In the genomic region with DNA sequence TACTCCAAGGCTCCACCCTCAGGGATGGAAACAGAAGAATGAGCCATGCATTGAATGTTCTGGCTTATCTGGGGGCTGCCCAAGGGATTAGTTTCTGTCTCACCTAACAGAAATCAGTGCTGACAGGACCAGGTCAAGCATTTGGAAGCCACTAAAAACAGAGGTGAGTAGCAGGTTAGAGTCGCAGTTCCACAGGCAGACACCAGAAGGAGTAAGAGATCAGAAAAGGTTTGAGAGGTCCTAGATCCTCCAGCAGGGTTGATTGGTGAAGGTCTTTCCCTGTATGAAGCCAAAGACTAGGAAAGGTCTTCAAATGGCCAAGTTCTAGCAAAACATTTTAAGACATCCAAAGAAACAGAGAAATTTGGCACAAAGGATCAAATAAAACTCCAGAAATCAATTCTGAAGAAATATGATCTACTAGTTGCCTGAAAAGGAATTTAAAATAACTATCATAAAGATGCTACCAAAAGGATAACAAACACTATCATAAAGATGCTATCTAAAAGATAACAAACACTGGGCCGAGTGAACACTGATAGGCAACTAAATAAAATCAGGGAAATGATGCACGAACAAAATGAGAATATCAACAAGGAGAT, we compare ENCODE assay signal across 8 cellular contexts. TPM values are rescaled to one million over a fixed set of nuclear protein-coding genes. Genes with fewer than 3 reads are reported as not detected.
DNase-seq lines count a peak whose midpoint lies in the region; ATAC-seq, FAIRE-seq and TF ChIP-seq lines count a peak whose summit lies in the region.

No MANE protein-coding gene starts in this region.

- no TSS peak for BruUV-seq in GM12878 (replicated peaks; lab: Mats Ljungman, UMichigan)

- H3K9me3 ChIP-seq in Loucy (ENCODE audit: insufficient read depth, low read depth, low read length) (peaks cover 12% of the 10 kb centered on the region), SK-N-SH (peaks cover 7% of the 10 kb centered on the region; the same call in 1 of the 2 replicates), GM12878 (replicated peaks; ENCODE audit: control insufficient read depth, insufficient read depth, low read length) (peaks cover 8% of the 10 kb centered on the region; the same call in 2 of the 3 replicates), testis (no peaks in the 10 kb centered on the region)

- WGBS in SK-N-SH (ENCODE audit: low lambda C conversion rate) = 3% methylated on average over 3 of the region's 3 CpGs
- 45% methylated on average over 3 of the region's 3 CpGs for WGBS in GM12878 (ENCODE audit: insufficient coverage, insufficient replicate concordance, low lambda C conversion rate, missing lambda C conversion rate)
- 45 to 53% methylated on average over 3 of the region's 3 CpGs for WGBS in testis, 2 donors

- RAD21 ChIA-PET in GM12878 (lab: Charles Lee; ENCODE audit: unreplicated experiment) = interaction anchor here (0.9 to 4.1 kb wide), 11 partner anchors 19 to 196 kb away, joined by 3 to 58 read pairs (median 6); a partner anchor contains a TSS

- TF ChIP-seq EP300 in SK-N-SH (IDR thresholded peaks at IDR 0.05; ENCODE audit: borderline replicate concordance in 1 of 2, low read depth in 1 of 2, low read length in 1 of 2) = no peak
- TF ChIP-seq EP300 in GM12878 (IDR thresholded peaks at IDR 0.05; ENCODE audit: borderline replicate concordance in 1 of 2, control insufficient read depth in 1 of 2, low read depth in 2 of 2, low read length in 2 of 2) = no peak

- H3K79me2 ChIP-seq in Loucy (ENCODE audit: insufficient read depth, low read length) (no peaks in the 10 kb centered on the region), SK-N-SH (ENCODE audit: insufficient read depth) (no peaks in the 10 kb centered on the region), GM12878 (ENCODE audit: control insufficient read depth, insufficient read depth, low read length) (no peaks in the 10 kb centered on the region)

- H3K27ac ChIP-seq in SK-N-SH (ENCODE audit: low read depth in 2 of 2, low read length in 1 of 2) = no peak overlapping the region
- H3K27ac ChIP-seq in GM12878 (ENCODE audit: control insufficient read depth, insufficient read depth) = no peak overlapping the region
- no peak overlapping the region for H3K27ac ChIP-seq in testis

- SMC1A ChIA-PET in GM12878 (lab: Charles Lee; ENCODE audit: uncharacterized antibody, unreplicated experiment) = interaction anchor here (0.6 to 8.2 kb wide), 26 partner anchors 8 to 256 kb away, joined by 3 to 135 read pairs (median 5); a partner anchor contains a TSS

- CTCF ChIA-PET in SK-N-SH (lab: Yijun Ruan, JAX) = interaction anchor here (0.9 to 3.9 kb wide), 10 partner anchors 9 to 199 kb away, joined by 3 to 39 read pairs (median 6); a partner anchor contains a TSS
- CTCF ChIA-PET in GM12878 (lab: Yijun Ruan, JAX) = interaction anchor here (0.6 to 7.7 kb wide), 20 partner anchors 14 to 350 kb away, joined by 3 to 138 read pairs (median 4); a partner anchor contains a TSS

- no peak for DNase-seq in GM06990 (ENCODE audit: extremely low read depth, insufficient read length)
- peak; percentile 56 for DNase-seq in SK-N-SH
- no peak for DNase-seq in GM12878 (ENCODE audit: low read depth, low spot score)
- peak; percentile 56 for DNase-seq in left lobe of liver (ENCODE audit: low spot score)
- DNase-seq in testis = peak; percentile 47
- no peak for DNase-seq in cortex of kidney (lab: John Stamatoyannopoulos, UW)
- no peak for DNase-seq in inferior parietal cortex (ENCODE audit: extremely low spot score)

- POLR2A ChIA-PET in SK-N-SH (lab: Yijun Ruan, JAX) (no interaction called here), GM12878 (lab: Charles Lee) (interaction anchor here (0.9 kb wide), 1 partner anchor 20 kb away, joined by 5 read pairs; a partner anchor contains a TSS)

- H3K4me3 ChIP-seq in GM06990 (replicated peaks; ENCODE audit: low read depth, low read length) (no peak overlapping the region), Loucy (ENCODE audit: low read length, poor library complexity, severe bottlenecking) (no peak overlapping the region), SK-N-SH (ENCODE audit: low read depth in 2 of 2, low read length in 1 of 2) (no peak overlapping the region), GM12878 (no peak overlapping the region), testis (no peak overlapping the region)

- H3K4me2 ChIP-seq in Loucy (ENCODE audit: low read depth, low read length, poor library complexity, severe bottlenecking) (no peak overlapping the region), SK-N-SH (no peak overlapping the region), GM12878 (ENCODE audit: control insufficient read depth, insufficient read depth) (no peak overlapping the region)

- ATAC-seq in GM12878 (peak; percentile 93), left lobe of liver (peak; percentile 99)

- no peaks in the 10 kb centered on the region for H3F3A ChIP-seq in Loucy (ENCODE audit: low read depth)
- H3F3A ChIP-seq in SK-N-SH (replicated peaks; ENCODE audit: insufficient read depth) = no peaks in the 10 kb centered on the region

- FAIRE-seq in GM12878 (lab: Jason Lieb, UNC) = peak; percentile 88

- H3K36me3 ChIP-seq in GM06990 (ENCODE audit: control insufficient read depth, insufficient read depth, low read length) = peaks cover 3% of the 10 kb centered on the region
- no peaks in the 10 kb centered on the region for H3K36me3 ChIP-seq in Loucy (ENCODE audit: insufficient read depth, low read length)
- H3K36me3 ChIP-seq in SK-N-SH (replicated peaks in 1 of 2; ENCODE audit: control insufficient read depth in 1 of 2, insufficient read depth in 2 of 2, low read length in 1 of 2) = no peaks in the 10 kb centered on the region
- H3K36me3 ChIP-seq in GM12878 (ENCODE audit: control insufficient read depth in 2 of 2, insufficient read depth in 2 of 2, low read length in 1 of 2) = peaks cover 0 to 2% of the 10 kb centered on the region in 2 experiments; a peak in 1 of 4 replicates
- H3K36me3 ChIP-seq in testis (ENCODE audit: low read depth, missing control alignments) = no peaks in the 10 kb centered on the region

- H2AFZ ChIP-seq in Loucy (ENCODE audit: low read length) (no peak overlapping the region), SK-N-SH (ENCODE audit: low read depth) (no peak overlapping the region), GM12878 (ENCODE audit: control insufficient read depth, low read depth, low read length) (no peak overlapping the region)

- intact Hi-C loops in GM12878 (cut with micrococcal nuclease; ENCODE audit: unreplicated experiment) = loop anchor here (1.0 to 10.0 kb wide), 3 partner anchors 92 to 353 kb away; no protein-coding TSS in a partner anchor
- intact Hi-C loops in testis (cut with DNase I; ENCODE audit: low total_unique reads) = no loop called here

- in situ Hi-C loops in GM12878 (cut with MboI) = loop anchor here (5.0 kb wide), 2 partner anchors 90 to 195 kb away; no protein-coding TSS in a partner anchor

- H3K9ac ChIP-seq in Loucy (ENCODE audit: low read depth, low read length, poor library complexity, severe bottlenecking) (no peak overlapping the region), SK-N-SH (no peak overlapping the region), GM12878 (ENCODE audit: control insufficient read depth, insufficient read depth, low read length) (no peak overlapping the region)

- H3K4me1 ChIP-seq in Loucy (ENCODE audit: insufficient read depth, low read length, poor library complexity, severe bottlenecking) (no peaks in the 10 kb centered on the region), SK-N-SH (ENCODE audit: control insufficient read depth in 1 of 2, insufficient read depth in 2 of 2, low read depth in 1 of 2, low read length in 1 of 2) (no peaks in the 10 kb centered on the region), GM12878 (ENCODE audit: control insufficient read depth, insufficient read depth, low read length) (no peaks in the 10 kb centered on the region), testis (no peaks in the 10 kb centered on the region)

- H3K9me2 ChIP-seq in Loucy (replicated peaks; ENCODE audit: low read depth, low read length) (no peaks in the 10 kb centered on the region), SK-N-SH (no peaks in the 10 kb centered on the region)

- TF ChIP-seq CTCF in GM06990 (IDR thresholded peaks at IDR 0.05; ENCODE audit: insufficient read depth, low read length, poor library complexity, severe bottlenecking) (peak; percentile 89), Loucy (conservative IDR thresholded peaks at IDR 0.05; ENCODE audit: low read length) (peak; percentile 91), SK-N-SH (IDR thresholded peaks at IDR 0.05) (peak; percentile 62), GM12878 (IDR thresholded peaks at IDR 0.05 in 2 of 3, conservative IDR thresholded peaks at IDR 0.05 in 1 of 3; ENCODE audit: control insufficient read depth in 2 of 3, extremely low read depth in 1 of 3, insufficient read depth in 1 of 3, low read depth in 3 of 3, low read length in 3 of 3) (peak; percentile 87 to 91 (median 90)), testis (IDR thresholded peaks at IDR 0.05) (peak; percentile 26 to 55 (median 43))

- TF ChIP-seq RAD21 in SK-N-SH (IDR thresholded peaks at IDR 0.05; ENCODE audit: low read length) (peak; percentile 84), GM12878 (IDR thresholded peaks at IDR 0.05; ENCODE audit: insufficient read depth, low read depth, low read length) (peak; percentile 97)

- H4K20me1 ChIP-seq in Loucy (ENCODE audit: insufficient read depth, low read length, poor library complexity, severe bottlenecking) (no peaks in the 10 kb centered on the region), SK-N-SH (ENCODE audit: insufficient read depth) (no peaks in the 10 kb centered on the region), GM12878 (ENCODE audit: control insufficient read depth, insufficient read depth) (no peaks in the 10 kb centered on the region)

- TF ChIP-seq POLR2A in GM12878 (IDR thresholded peaks at IDR 0.05; ENCODE audit: low read depth, low read length) (no peak), testis (IDR thresholded peaks at IDR 0.05) (no peak)

- H3K27me3 ChIP-seq in GM06990 (replicated peaks; ENCODE audit: control insufficient read depth, insufficient read depth, low read length) (no peaks in the 10 kb centered on the region), Loucy (ENCODE audit: insufficient read depth, low read length, poor library complexity, severe bottlenecking) (peaks cover 3% of the 10 kb centered on the region), SK-N-SH (ENCODE audit: insufficient read depth) (no peaks in the 10 kb centered on the region), GM12878 (replicated peaks in 1 of 2; ENCODE audit: control insufficient read depth in 2 of 2, insufficient read depth in 2 of 2, low read length in 1 of 2) (no peaks in the 10 kb centered on the region), testis (no peaks in the 10 kb centered on the region)

RNA-seq across cellular contexts. Expression of a gene that starts 19.5 kb away (rescaled TPM):
- 0.29 and 0.33 TPM in 2 replicates for polyA plus RNA-seq in SK-N-SH (2012; rRNA removed)
- polyA plus RNA-seq in SK-N-SH (2012; cell fraction: cytosol; rRNA removed) = 0.33 and 0.58 TPM in 2 replicates
- polyA plus RNA-seq in SK-N-SH (2012; cell fraction: nucleus; rRNA removed) = 0.19 and 0.25 TPM in 2 replicates
- 8.1 and 9.1 TPM in 2 replicates for total RNA-seq in GM12878 (2013; cell fraction: nucleolus; rRNA removed)
- 7.4 and 8.2 TPM in 2 replicates for total RNA-seq in GM12878 (2014; rRNA removed)
- total RNA-seq in GM12878 (2014; rRNA removed; fragmentation: Illumina TruSeq; extraction: Trizol) = 7.6 TPM in 2 replicates
- total RNA-seq in GM12878 (2021) = 10.4 and 10.5 TPM in 2 replicates
- 4.6 TPM for polyA plus RNA-seq in GM12878 (2011; ENCODE audit: low read depth)
- 14.9 and 15.8 TPM in 2 replicates for polyA plus RNA-seq in GM12878 (2011; rRNA removed)
- 14.2 and 15.3 TPM in 2 replicates for polyA plus RNA-seq in GM12878 (2011; cell fraction: cytosol; rRNA removed)
- polyA plus RNA-seq in GM12878 (2011; cell fraction: nucleus; rRNA removed) = 8.1 and 8.8 TPM in 2 replicates
- 6.8 and 9.1 TPM in 2 replicates for polyA plus RNA-seq in GM12878 (2012)
- polyA plus RNA-seq in GM12878 (2014; fragmentation: Illumina TruSeq; extraction: Trizol) = 10.2 and 10.3 TPM in 2 replicates
- 1 to 10 TPM; 2.2 to 2.3 TPM for polyA plus RNA-seq in GM12878 (2014; fragmentation: Nextera tagmentation; extraction: Ambion mirVana)
- 8.0 and 8.6 TPM in 2 replicates for polyA plus RNA-seq in GM12878 (2014; rRNA removed)
- polyA plus RNA-seq in GM12878 (2016; fragmentation: Nextera tagmentation; extraction: Ambion mirVana) = 1 to 10 TPM in 1 of 2 experiments, under 1 TPM in 1; 0.87 to 2.6 TPM
- 16.4 and 18.6 TPM in 2 replicates for polyA minus RNA-seq in GM12878 (2011; rRNA and poly(A)+ RNA removed)
- 4.9 and 7.1 TPM in 2 replicates for polyA minus RNA-seq in GM12878 (2011; cell fraction: cytosol; rRNA and poly(A)+ RNA removed)
- polyA minus RNA-seq in GM12878 (2011; cell fraction: nucleus; rRNA and poly(A)+ RNA removed) = 4.0 and 7.4 TPM in 2 replicates
- total RNA-seq in left lobe of liver = 0.23 TPM
- 1 to 10 TPM; 2.4 TPM for total RNA-seq in testis
- polyA plus RNA-seq in testis (ENCODE audit: insufficient read depth, low read depth, low replicate concordance) = 1.5 TPM

RNA-seq across cellular contexts. Expression of a gene that starts 21.8 kb away (rescaled TPM):
- polyA plus RNA-seq in SK-N-SH (2012; rRNA removed) (24.2 and 31.1 TPM in 2 replicates), GM12878 (2011; rRNA removed) (74.9 and 97.8 TPM in 2 replicates), GM12878 (2014; fragmentation: Illumina TruSeq; extraction: Trizol) (64.0 and 68.8 TPM in 2 replicates), GM12878 (2014; fragmentation: Nextera tagmentation; extraction: Ambion mirVana) (10 to 100 TPM; 36.6 to 40.0 TPM), GM12878 (2014; rRNA removed) (30.5 and 43.2 TPM in 2 replicates), GM12878 (2016; fragmentation: Nextera tagmentation; extraction: Ambion mirVana) (10 to 100 TPM; 51.4 to 55.8 TPM), testis (ENCODE audit: insufficient read depth, low read depth, low replicate concordance) (24.8 TPM)
- polyA plus RNA-seq in SK-N-SH (2012; cell fraction: cytosol; rRNA removed) = 34.3 and 46.5 TPM in 2 replicates
- 19.1 and 33.8 TPM in 2 replicates for polyA plus RNA-seq in SK-N-SH (2012; cell fraction: nucleus; rRNA removed)
- total RNA-seq in GM12878 (2013; cell fraction: nucleolus; rRNA removed) = 195 and 208 TPM in 2 replicates
- total RNA-seq in GM12878 (2014; rRNA removed) (29.2 and 33.1 TPM in 2 replicates), GM12878 (2014; rRNA removed; fragmentation: Illumina TruSeq; extraction: Trizol) (48.0 and 49.2 TPM in 2 replicates), GM12878 (2021) (30.2 and 33.5 TPM in 2 replicates), left lobe of liver (10.2 TPM), testis (10 to 100 TPM; 60.6 to 63.0 TPM)
- 59.5 TPM for polyA plus RNA-seq in GM12878 (2011; ENCODE audit: low read depth)
- 32.1 and 46.9 TPM in 2 replicates for polyA plus RNA-seq in GM12878 (2011; cell fraction: cytosol; rRNA removed)
- 23.3 and 24.2 TPM in 2 replicates for polyA plus RNA-seq in GM12878 (2011; cell fraction: nucleus; rRNA removed)
- polyA plus RNA-seq in GM12878 (2012) = 40.3 and 59.5 TPM in 2 replicates
- polyA minus RNA-seq in GM12878 (2011; rRNA and poly(A)+ RNA removed) = 54.1 and 74.5 TPM in 2 replicates
- polyA minus RNA-seq in GM12878 (2011; cell fraction: cytosol; rRNA and poly(A)+ RNA removed) = 11.1 and 13.7 TPM in 2 replicates
- polyA minus RNA-seq in GM12878 (2011; cell fraction: nucleus; rRNA and poly(A)+ RNA removed) = 59.0 and 77.2 TPM in 2 replicates

Comparison
In these comparisons a context has a peak if more than half of its experiments do, and no peak if none do; other contexts are left out.
1. DNase-seq: peak in SK-N-SH (single experiment), left lobe of liver (single experiment) and testis (single experiment); none in GM06990 (single experiment), GM12878 (single experiment), cortex of kidney (single experiment) and inferior parietal cortex (single experiment).
2. Peak in every context shown above with its lines, with median percentiles within 50 percentile points of each other: CTCF ChIP-seq.